1 cellular context compared by ENCODE assay signal in genomic region chr17:2610640-2611175, GRCh38.
TF ChIP-seq lines count a peak whose summit lies in the region.

No MANE protein-coding gene starts in this region.

TF ChIP-seq in HepG2, 621 proteins besides CTCF, POLR2A, EP300 and RAD21 (continued from another document):
- TF ChIP-seq, protein P1, sequence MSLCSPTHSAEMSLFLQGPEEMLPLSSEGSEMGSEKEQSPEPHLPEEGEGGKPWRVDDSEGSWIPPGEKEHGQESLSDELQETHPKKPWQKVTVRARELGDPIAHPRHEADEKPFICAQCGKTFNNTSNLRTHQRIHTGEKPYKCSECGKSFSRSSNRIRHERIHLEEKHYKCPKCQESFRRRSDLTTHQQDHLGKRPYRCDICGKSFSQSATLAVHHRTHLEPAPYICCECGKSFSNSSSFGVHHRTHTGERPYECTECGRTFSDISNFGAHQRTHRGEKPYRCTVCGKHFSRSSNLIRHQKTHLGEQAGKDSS (CRISPR knock-in tag; IDR thresholded peaks at IDR 0.05; ENCODE audit: borderline replicate concordance, low read depth) = no peak
- TF ChIP-seq MIER3 (CRISPR knock-in tag; IDR thresholded peaks at IDR 0.05; ENCODE audit: borderline replicate concordance) (no peak), MATR3 (CRISPR knock-in tag; IDR thresholded peaks at IDR 0.05) (no peak), BORCS8-MEF2B (CRISPR knock-in tag; IDR thresholded peaks at IDR 0.05) (no peak), SRSF1 (optimal IDR thresholded peaks at IDR 0.05; ENCODE audit: low read depth, low read length) (no peak), SAP130 (CRISPR knock-in tag; IDR thresholded peaks at IDR 0.05; ENCODE audit: low read depth) (no peak)
